9 cellular contexts compared by ENCODE assay signal in genomic region chr5:54703091-54703490, GRCh38.
DNase-seq lines count a peak whose midpoint lies in the region; ATAC-seq, FAIRE-seq and TF ChIP-seq lines count a peak whose summit lies in the region.
"Had no signal": no experiment of that assay in that cellular context is flagged by ENCODE, and none has a peak within 500 bp of the region (broad histone marks: within the 10 kb centered on the region; RNA-seq: fewer than 3 reads in every experiment).

No MANE protein-coding gene starts in this region.

- intact Hi-C loops in right cardiac atrium (cut with DNase I) = no loop called here

- H3K4me3 ChIP-seq in brain microvascular endothelial cell (ENCODE audit: low read depth, low read length) = no peak overlapping the region
- no peak overlapping the region for H3K4me3 ChIP-seq in right cardiac atrium (ENCODE audit: low read length)

- DNase-seq in H4 (ENCODE audit: low spot score) (peak; percentile 43), brain microvascular endothelial cell (peak; percentile 67), right cardiac atrium (peak; percentile 58 to 80 (median 77)), smooth muscle cell of the brain vasculature (ENCODE audit: low read depth, low spot score) (peak; percentile 73), frontal cortex (ENCODE audit: low spot score in 2 of 2) (no peak), superior temporal gyrus (ENCODE audit: extremely low spot score) (no peak)
- DNase-seq: T-helper 17 cell had no signal

- ATAC-seq in right cardiac atrium (peak; percentile 67 to 87), HG02588 (IDR thresholded peaks at IDR 0.05; ENCODE audit: unreplicated experiment) (no peak), HG03039 (IDR thresholded peaks at IDR 0.05; ENCODE audit: unreplicated experiment) (no peak)
- ATAC-seq: T-helper 17 cell had no signal

- H3K27me3 ChIP-seq in brain microvascular endothelial cell (replicated peaks) = no peaks in the 10 kb centered on the region
- H3K27me3 ChIP-seq in right cardiac atrium (ENCODE audit: control insufficient read depth, insufficient read depth) = no peaks in the 10 kb centered on the region

- FAIRE-seq in frontal cortex (lab: Jason Lieb, UNC) = no peak

- peaks cover 12% of the 10 kb centered on the region for H3K4me1 ChIP-seq in right cardiac atrium (ENCODE audit: control insufficient read depth, insufficient read depth, low read length)

- no peak for TF ChIP-seq CTCF in brain microvascular endothelial cell (IDR thresholded peaks at IDR 0.05; ENCODE audit: low read depth, low read length, missing control alignments)

- no peaks in the 10 kb centered on the region for H3K9me3 ChIP-seq in right cardiac atrium (ENCODE audit: control insufficient read depth, low read length)

- H3K36me3 ChIP-seq in brain microvascular endothelial cell (replicated peaks) = no peaks in the 10 kb centered on the region

- no peak overlapping the region for H3K27ac ChIP-seq in brain microvascular endothelial cell
- no peak overlapping the region for H3K27ac ChIP-seq in right cardiac atrium (ENCODE audit: low read length)

- 15% methylated on average over 2 of the region's 2 CpGs for WGBS in right cardiac atrium

- in situ Hi-C loops in brain microvascular endothelial cell (cut with HindIII; ENCODE audit: low pct_ligation_motif_present, low sequenced_read_pairs) = no loop called here

Comparison
In these comparisons a context has a peak if more than half of its experiments do, and no peak if none do; other contexts are left out.
1. DNase-seq: peak in H4 (single experiment), brain microvascular endothelial cell (single experiment), right cardiac atrium (3 of 3) and smooth muscle cell of the brain vasculature (single experiment); none in frontal cortex (0 of 2) and superior temporal gyrus (single experiment).
2. ATAC-seq: peak in right cardiac atrium (2 of 2); none in HG02588 (single experiment) and HG03039 (single experiment).